In genomic region chr1:6785318-6785712, GRCh38 we compare ENCODE assay signal across 8 cellular contexts. TPM values are rescaled to one million over a fixed set of nuclear protein-coding genes. Genes with fewer than 3 reads are reported as not detected.
DNase-seq lines count a peak whose midpoint lies in the region; ATAC-seq and TF ChIP-seq lines count a peak whose summit lies in the region.

Gene CAMTA1, plus strand, starts transcription at chr1:6785454. Its CDS starts 77 bp downstream, at chr1:6785531.

- peaks cover 4% of the 10 kb centered on the region for H3K4me1 ChIP-seq in A673 (ENCODE audit: insufficient read depth, low read length, poor library complexity, severe bottlenecking)
- peaks cover 8% of the 10 kb centered on the region for H3K4me1 ChIP-seq in mucosa of descending colon (ENCODE audit: low read depth)

- DNase-seq in A673 (ENCODE audit: low spot score) (no peak), MG63 (no peak), mucosa of descending colon (no peak), T-helper 9 cell (no peak), NCI-H774 (lab: John Stamatoyannopoulos, UW) (no peak), NCI-H146 (lab: John Stamatoyannopoulos, UW) (no peak)

- peak within 1 kb of the TSS; percentile 96 for H3K27ac ChIP-seq in A673 (ENCODE audit: low read depth, low read length, poor library complexity, severe bottlenecking)

- no peaks in the 10 kb centered on the region for H3K27me3 Mint-ChIP-seq in dendritic cell treated with granulocyte-macrophage colony-stimulating factor and Interleukin-4, amounts not matched to agents 40 ng/mL and 50 ng/mL, for 4 days

- intact Hi-C loops in A673 (cut with micrococcal nuclease; ENCODE audit: unreplicated experiment), result no loop called here
- intact Hi-C loops in dendritic cell treated with granulocyte-macrophage colony-stimulating factor and Interleukin-4, amounts not matched to agents 40 ng/mL and 50 ng/mL, for 4 days (cut with micrococcal nuclease), result no loop called here
- intact Hi-C loops in mucosa of descending colon (cut with DNase I, micrococcal nuclease), result no loop called here

- peak; percentile 67 for ATAC-seq in GM21381 (IDR thresholded peaks at IDR 0.05; ENCODE audit: unreplicated experiment)
- ATAC-seq in mucosa of descending colon, result no peak

- no peaks in the 10 kb centered on the region for H3K27me3 ChIP-seq in A673 (replicated peaks; ENCODE audit: insufficient read depth, low read depth, low read length, poor library complexity)
- H3K27me3 ChIP-seq in MG63, result no peaks in the 10 kb centered on the region

- H3K4me3 Mint-ChIP-seq in dendritic cell treated with granulocyte-macrophage colony-stimulating factor and Interleukin-4, amounts not matched to agents 40 ng/mL and 50 ng/mL, for 4 days, result peak within 1 kb of the TSS; percentile 92

- H3K9me3 ChIP-seq in A673 (ENCODE audit: low read depth, low read length, poor library complexity, severe bottlenecking) (no peaks in the 10 kb centered on the region), MG63 (no peaks in the 10 kb centered on the region), mucosa of descending colon (no peaks in the 10 kb centered on the region)

- BruUV-seq in A673 (replicated peaks; lab: Mats Ljungman, UMichigan), result no TSS peak

- H3K27ac Mint-ChIP-seq in dendritic cell treated with granulocyte-macrophage colony-stimulating factor and Interleukin-4, amounts not matched to agents 40 ng/mL and 50 ng/mL, for 4 days, result peak within 1 kb of the TSS; percentile 98

- H3K4me1 Mint-ChIP-seq in dendritic cell treated with granulocyte-macrophage colony-stimulating factor and Interleukin-4, amounts not matched to agents 40 ng/mL and 50 ng/mL, for 4 days (ENCODE audit: low read depth), result peaks cover 49% of the 10 kb centered on the region

- peaks cover 18% of the 10 kb centered on the region for H3K9me3 Mint-ChIP-seq in dendritic cell treated with granulocyte-macrophage colony-stimulating factor and Interleukin-4, amounts not matched to agents 40 ng/mL and 50 ng/mL, for 4 days

- POLR2A ChIA-PET in A673 (lab: Charles Lee; ENCODE audit: low non-redundant PET), result interaction anchor here (0.6 kb wide), 1 partner anchor 983 kb away, joined by 3 read pairs; no protein-coding TSS in a partner anchor

- CTCF ChIA-PET in A673 (lab: Charles Lee), result interaction anchor here (0.6 to 1.4 kb wide), 3 partner anchors 10 to 378 kb away, joined by 3 to 17 read pairs (median 4); no protein-coding TSS in a partner anchor

- TF ChIP-seq CTCF in A673 (conservative IDR thresholded peaks at IDR 0.05; ENCODE audit: low read depth, low read length) (no peak), mucosa of descending colon (IDR thresholded peaks at IDR 0.05) (no peak)

- H3K36me3 ChIP-seq in A673 (ENCODE audit: insufficient read depth, low read length, poor library complexity, severe bottlenecking), result no peaks in the 10 kb centered on the region
- H3K36me3 ChIP-seq in MG63, result peaks cover 6% of the 10 kb centered on the region
- H3K36me3 ChIP-seq in mucosa of descending colon (ENCODE audit: low read depth), result no peaks in the 10 kb centered on the region

- H3K4me3 ChIP-seq in A673 (ENCODE audit: low read depth, low read length, poor library complexity, severe bottlenecking) (peak within 1 kb of the TSS; percentile 85), MG63 (peak within 1 kb of the TSS; percentile 82), mucosa of descending colon (peak within 1 kb of the TSS; percentile 66)

- H3K36me3 Mint-ChIP-seq in dendritic cell treated with granulocyte-macrophage colony-stimulating factor and Interleukin-4, amounts not matched to agents 40 ng/mL and 50 ng/mL, for 4 days (ENCODE audit: low read depth), result peaks cover 30% of the 10 kb centered on the region

RNA-seq across cellular contexts. Expression of gene CAMTA1, which starts in this region (rescaled TPM):
- 85.2 and 92.2 TPM in 2 replicates for total RNA-seq in A673 (2021)
- 103 and 212 TPM in 2 replicates for total RNA-seq in MG63 (2014; rRNA removed; shearing (Covaris generic); ENCODE audit: low replicate concordance)
- total RNA-seq in mucosa of descending colon, result 100 to 1,000 TPM in 1 of 3 donors, 10 to 100 TPM in 2; 73.4 to 114 (median 82.6) TPM
